In the genomic region with DNA sequence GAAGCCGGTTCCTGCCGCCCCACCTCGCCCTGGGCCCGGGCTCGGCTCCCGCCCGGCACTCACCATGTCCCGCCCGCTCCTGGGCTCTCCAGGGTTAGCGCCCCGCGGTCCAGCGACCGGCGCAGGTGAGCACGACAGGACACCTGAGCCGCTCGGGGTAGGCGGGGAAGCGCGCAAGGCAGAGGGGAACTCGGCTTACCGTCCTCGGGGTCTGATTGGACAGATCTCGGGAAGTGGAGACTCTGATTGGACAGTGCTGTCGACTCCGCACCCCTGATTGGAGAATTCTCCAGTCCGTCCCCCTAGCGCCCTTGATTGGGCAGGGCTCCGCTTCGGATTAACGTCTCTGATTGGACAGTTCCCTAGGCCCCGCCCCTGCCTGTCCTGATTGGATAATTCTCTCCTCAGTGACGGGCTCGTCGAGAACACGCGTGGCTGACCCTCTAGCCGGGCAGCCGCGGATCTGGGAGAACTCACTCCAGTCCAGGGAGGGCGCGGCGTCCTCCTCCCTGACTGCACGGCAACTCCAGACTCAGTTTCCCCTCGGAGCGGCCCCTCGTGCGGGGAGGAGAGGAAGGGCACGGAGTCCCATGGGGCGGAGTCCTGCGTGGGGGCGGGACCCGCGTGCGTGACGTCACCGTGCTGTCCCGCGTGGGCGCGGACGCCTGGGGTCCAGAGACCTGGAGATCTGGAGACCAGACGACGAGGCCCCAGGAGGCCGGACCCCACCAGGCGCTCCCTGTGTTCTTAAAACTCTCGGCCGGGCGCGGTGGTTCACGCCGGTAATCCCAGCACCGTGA, we compare ENCODE assay signal across 8 cellular contexts. TPM values are rescaled to one million over a fixed set of nuclear protein-coding genes. Genes with fewer than 3 reads are reported as not detected.
DNase-seq lines count a peak whose midpoint lies in the region; ATAC-seq and TF ChIP-seq lines count a peak whose summit lies in the region.

A gene (minus strand): TSS at position 197 of the 800 bp plus-strand sequence. CDS start 131 bp downstream, at position 66.

- 1% methylated on average over 74 of the region's 74 CpGs for whole genome bisulfite sequencing in thymus

- H3K27ac ChIP-seq in thymus (ENCODE audit: low read depth) = peak within 1 kb of the TSS; percentile 88

- peaks cover 15% of the 10 kb centered on the region for H3K4me1 ChIP-seq in thymus (ENCODE audit: control insufficient read depth, insufficient read depth, low read length)

- CTCF ChIA-PET in GM10248 (lab: Yijun Ruan, JAX) = no interaction called here

- H3K27ac Mint-ChIP-seq in osteocyte (ENCODE audit: unreplicated experiment) = peak within 1 kb of the TSS; percentile 98

- peaks cover 4% of the 10 kb centered on the region for H3K36me3 Mint-ChIP-seq in osteocyte (ENCODE audit: unreplicated experiment)

- H3K4me1 Mint-ChIP-seq in osteocyte (ENCODE audit: unreplicated experiment) = peaks cover 37% of the 10 kb centered on the region

- ATAC-seq in HG02610 (IDR thresholded peaks at IDR 0.05; ENCODE audit: unreplicated experiment) (peak; percentile 96), Right ventricle myocardium inferior (peak; percentile 99)

- no peak for TF ChIP-seq CTCF in GM10248 (IDR thresholded peaks at IDR 0.05; ENCODE audit: control extremely low read depth, extremely low read depth, low read depth, missing control alignments)
- TF ChIP-seq CTCF in osteocyte (IDR thresholded peaks at IDR 0.05) = no peak

- POLR2A ChIA-PET in GM10248 (lab: Yijun Ruan, JAX) = interaction anchor here (0.6 kb wide), 1 partner anchor 94 kb away, joined by 5 read pairs; no protein-coding TSS in a partner anchor

- H3K9me3 Mint-ChIP-seq in osteocyte (ENCODE audit: unreplicated experiment) = no peaks in the 10 kb centered on the region

- no peaks in the 10 kb centered on the region for H3K27me3 ChIP-seq in thymus (ENCODE audit: control insufficient read depth, insufficient read depth)

- peak within 1 kb of the TSS; percentile 82 for H3K4me3 ChIP-seq in thymus (ENCODE audit: low read length)

- no peaks in the 10 kb centered on the region for H3K27me3 Mint-ChIP-seq in osteocyte (ENCODE audit: unreplicated experiment)

- H3K4me3 Mint-ChIP-seq in osteocyte (ENCODE audit: unreplicated experiment) = peak within 1 kb of the TSS; percentile 97

- H3K9me3 ChIP-seq in thymus (ENCODE audit: control insufficient read depth) = no peaks in the 10 kb centered on the region

- no peaks in the 10 kb centered on the region for H3K36me3 ChIP-seq in thymus (ENCODE audit: control insufficient read depth, insufficient read depth)

- intact Hi-C loops in Right ventricle myocardium inferior (cut with DNase I) = loop anchor here (2.0 to 5.0 kb wide), 3 partner anchors 44 to 103 kb away; a partner anchor contains a TSS

- DNase-seq in GM10248 (ENCODE audit: extremely low spot score) (peak; percentile 100), NCI-H1105 (lab: John Stamatoyannopoulos, UW) (peak; percentile 99), SKM-1 treated with dmso at 0.1 percent for 144 hours (lab: John Stamatoyannopoulos, UW; ENCODE audit: unreplicated experiment) (peak; percentile 99), Right ventricle myocardium inferior (ENCODE audit: missing footprints) (peak; percentile 97), osteocyte (ENCODE audit: extremely low spot score, unreplicated experiment) (peak; percentile 99)
- DNase-seq in activated naive CD8-positive, alpha-beta T cell treated with anti-CD3 and anti-CD28 coated beads, Interleukin-2, amount 50 U/mL, for 16 hours (ENCODE audit: low read depth, low spot score) = peak; percentile 98

RNA-seq across cellular contexts. Expression of the gene that starts here (rescaled TPM):
- total RNA-seq in Right ventricle myocardium inferior = 2.6 TPM
- 4.0 and 4.9 TPM in 2 replicates for total RNA-seq in osteocyte
- 4.6 TPM for polyA plus RNA-seq in thymus

Comparison
In these comparisons a context has a peak if more than half of its experiments do, and no peak if none do; other contexts are left out.
1. Peak in every context shown above with its lines: DNase-seq, ATAC-seq, H3K4me3 ChIP-seq and H3K27ac ChIP-seq.